Comparison of ENCODE assay signal across 1 cellular context in the genomic region with DNA sequence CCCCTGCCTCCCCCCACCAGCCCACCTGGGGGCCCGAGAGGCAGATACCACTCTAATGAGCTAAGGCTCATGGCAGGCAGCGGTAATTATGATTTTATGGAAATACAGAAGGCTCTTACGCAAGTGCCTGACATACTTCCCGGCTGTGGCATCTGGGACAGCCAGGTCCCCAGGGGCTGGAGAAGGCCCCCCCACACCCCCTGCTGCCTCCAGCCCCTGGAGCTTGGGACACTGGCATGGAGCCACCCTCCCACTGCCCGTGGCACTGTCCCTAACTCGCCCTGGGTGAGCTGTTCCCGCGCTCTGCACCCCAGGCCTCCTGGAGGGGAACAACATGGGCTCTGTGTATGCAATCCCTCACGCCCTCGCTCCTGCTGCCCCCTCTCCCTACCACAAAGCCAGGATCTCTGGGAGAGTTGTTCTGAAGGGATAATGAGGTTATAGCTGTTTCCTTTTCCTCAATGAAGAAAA.
TF ChIP-seq lines count a peak whose summit lies in the region.

No MANE protein-coding gene starts in this region.

TF ChIP-seq in neural cell, 6 proteins besides CTCF, POLR2A, EP300 and RAD21 (continued from another document):
- TF ChIP-seq, protein P1, sequence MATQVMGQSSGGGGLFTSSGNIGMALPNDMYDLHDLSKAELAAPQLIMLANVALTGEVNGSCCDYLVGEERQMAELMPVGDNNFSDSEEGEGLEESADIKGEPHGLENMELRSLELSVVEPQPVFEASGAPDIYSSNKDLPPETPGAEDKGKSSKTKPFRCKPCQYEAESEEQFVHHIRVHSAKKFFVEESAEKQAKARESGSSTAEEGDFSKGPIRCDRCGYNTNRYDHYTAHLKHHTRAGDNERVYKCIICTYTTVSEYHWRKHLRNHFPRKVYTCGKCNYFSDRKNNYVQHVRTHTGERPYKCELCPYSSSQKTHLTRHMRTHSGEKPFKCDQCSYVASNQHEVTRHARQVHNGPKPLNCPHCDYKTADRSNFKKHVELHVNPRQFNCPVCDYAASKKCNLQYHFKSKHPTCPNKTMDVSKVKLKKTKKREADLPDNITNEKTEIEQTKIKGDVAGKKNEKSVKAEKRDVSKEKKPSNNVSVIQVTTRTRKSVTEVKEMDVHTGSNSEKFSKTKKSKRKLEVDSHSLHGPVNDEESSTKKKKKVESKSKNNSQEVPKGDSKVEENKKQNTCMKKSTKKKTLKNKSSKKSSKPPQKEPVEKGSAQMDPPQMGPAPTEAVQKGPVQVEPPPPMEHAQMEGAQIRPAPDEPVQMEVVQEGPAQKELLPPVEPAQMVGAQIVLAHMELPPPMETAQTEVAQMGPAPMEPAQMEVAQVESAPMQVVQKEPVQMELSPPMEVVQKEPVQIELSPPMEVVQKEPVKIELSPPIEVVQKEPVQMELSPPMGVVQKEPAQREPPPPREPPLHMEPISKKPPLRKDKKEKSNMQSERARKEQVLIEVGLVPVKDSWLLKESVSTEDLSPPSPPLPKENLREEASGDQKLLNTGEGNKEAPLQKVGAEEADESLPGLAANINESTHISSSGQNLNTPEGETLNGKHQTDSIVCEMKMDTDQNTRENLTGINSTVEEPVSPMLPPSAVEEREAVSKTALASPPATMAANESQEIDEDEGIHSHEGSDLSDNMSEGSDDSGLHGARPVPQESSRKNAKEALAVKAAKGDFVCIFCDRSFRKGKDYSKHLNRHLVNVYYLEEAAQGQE (IDR thresholded peaks at IDR 0.05; ENCODE audit: borderline replicate concordance) = no peak
- no peak for TF ChIP-seq EZH2 (IDR thresholded peaks at IDR 0.05; ENCODE audit: borderline replicate concordance, insufficient read depth, low read length, poor library complexity, severe bottlenecking)
